8 cellular contexts compared by ENCODE assay signal in genomic region chr3:195634426-195635261, GRCh38. TPM values are rescaled to one million over a fixed set of nuclear protein-coding genes. Genes with fewer than 3 reads are reported as not detected.
DNase-seq lines count a peak whose midpoint lies in the region; ATAC-seq and TF ChIP-seq lines count a peak whose summit lies in the region.
"Not testable (repeated sequence)": the region's sequence is repeated elsewhere in the genome, so short reads cannot be mapped to it uniquely, and the experiment has no call there.

No MANE protein-coding gene starts in this region.

- not testable (repeated sequence) for H3K27ac ChIP-seq in KMS-11; ectodermal cell (ENCODE audit: insufficient read depth, low read depth, low read length, poor library complexity, severe bottlenecking)
- H3K27ac ChIP-seq in right lobe of liver, result peak overlapping the region in 1 of 3 donors; percentile 49

- H3K9me3 Mint-ChIP-seq in activated CD8-positive, alpha-beta memory T cell treated with anti-CD3 and anti-CD28 coated beads, Interleukin-2, amount 10 ng/mL, durations not matched to agents 7 days and 5 days (ENCODE audit: low read depth), result not testable (repeated sequence)

- H3K27me3 Mint-ChIP-seq in activated CD8-positive, alpha-beta memory T cell treated with anti-CD3 and anti-CD28 coated beads, Interleukin-2, amount 10 ng/mL, durations not matched to agents 7 days and 5 days, result not testable (repeated sequence)

- DNase-seq in AG10803 (ENCODE audit: low read depth); right lobe of liver: not testable (repeated sequence)
- DNase-seq in activated CD8-positive, alpha-beta memory T cell treated with anti-CD3 and anti-CD28 coated beads, Interleukin-2, amount 10 ng/mL, durations not matched to agents 7 days and 5 days, result peak; percentile 73
- DNase-seq in stimulated activated CD4-positive, alpha-beta T cell treated with anti-CD3 and anti-CD28 coated beads, Interleukin-12 subunit alpha, Interleukin-12 subunit beta, amount 100 ng/mL, for 48 hours (ENCODE audit: low read depth in 2 of 3, low spot score in 1 of 3), result peak in 2 of 3 donors; percentile 28 to 55

- H3K36me3 Mint-ChIP-seq in activated CD8-positive, alpha-beta memory T cell treated with anti-CD3 and anti-CD28 coated beads, Interleukin-2, amount 10 ng/mL, durations not matched to agents 7 days and 5 days, result not testable (repeated sequence)

- CTCF ChIA-PET in activated CD8-positive, alpha-beta memory T cell treated with anti-CD3 and anti-CD28 coated beads, Interleukin-2, amount 10 ng/mL, durations not matched to agents 7 days and 5 days (lab: Charles Lee), result not testable (repeated sequence)

- intact Hi-C loops in right lobe of liver (cut with DNase I), result not testable (repeated sequence)

- H2AFZ ChIP-seq in KMS-11 (ENCODE audit: low read depth), result peak overlapping the region; percentile 78; the same call in 1 of the 2 replicates

- H3K79me2 ChIP-seq in KMS-11 (ENCODE audit: insufficient read depth, low read depth), result not testable (repeated sequence)

- WGBS in ectodermal cell, 2 experiments, result 0 to 2% methylated on average over 6 to 11 of the region's 70 CpGs
- 1% methylated on average over 10 of the region's 70 CpGs for WGBS in right lobe of liver (ENCODE audit: insufficient coverage, low coverage, low lambda C conversion rate, missing lambda C conversion rate)

- not testable (repeated sequence) for H3K36me3 ChIP-seq in KMS-11 (ENCODE audit: insufficient read depth); ectodermal cell (ENCODE audit: control insufficient read depth, insufficient read depth, low read length); right lobe of liver

- H3K9ac ChIP-seq in KMS-11, result peak overlapping the region; percentile 39; the same call in 1 of the 2 replicates

- not testable (repeated sequence) for H3K9me3 ChIP-seq in ectodermal cell (ENCODE audit: control insufficient read depth, low read length); right lobe of liver

- not testable (repeated sequence) for H3K27me3 ChIP-seq in KMS-11 (ENCODE audit: insufficient read depth, low read depth); ectodermal cell (ENCODE audit: control insufficient read depth, insufficient read depth, low read length, poor library complexity, severe bottlenecking); right lobe of liver

- not testable (repeated sequence) for H3K4me3 Mint-ChIP-seq in activated CD8-positive, alpha-beta memory T cell treated with anti-CD3 and anti-CD28 coated beads, Interleukin-2, amount 10 ng/mL, durations not matched to agents 7 days and 5 days

- H3K4me1 Mint-ChIP-seq in activated CD8-positive, alpha-beta memory T cell treated with anti-CD3 and anti-CD28 coated beads, Interleukin-2, amount 10 ng/mL, durations not matched to agents 7 days and 5 days, result peaks cover 25% of the 10 kb centered on the region

- not testable (repeated sequence) for TF ChIP-seq POLR2A in right lobe of liver (IDR thresholded peaks at IDR 0.05)

- not testable (repeated sequence) for H3K27ac Mint-ChIP-seq in activated CD8-positive, alpha-beta memory T cell treated with anti-CD3 and anti-CD28 coated beads, Interleukin-2, amount 10 ng/mL, durations not matched to agents 7 days and 5 days

- ATAC-seq in GM19351 (IDR thresholded peaks at IDR 0.05; ENCODE audit: unreplicated experiment), result peak; percentile 94
- ATAC-seq in HG02852 (IDR thresholded peaks at IDR 0.05; ENCODE audit: unreplicated experiment), result peak; percentile 97
- ATAC-seq in activated CD8-positive, alpha-beta memory T cell treated with anti-CD3 and anti-CD28 coated beads, Interleukin-2, amount 10 ng/mL, durations not matched to agents 7 days and 5 days, result peak; percentile 94
- ATAC-seq in right lobe of liver, result peak; percentile 98 to 99 (median 98)

- H4K20me1 ChIP-seq in KMS-11 (ENCODE audit: insufficient read depth), result not testable (repeated sequence)

- H3K4me2 ChIP-seq in KMS-11, result not testable (repeated sequence)

- TF ChIP-seq CTCF in AG10803 (conservative IDR thresholded peaks at IDR 0.05; ENCODE audit: low read length); KMS-11 (conservative IDR thresholded peaks at IDR 0.05; ENCODE audit: low read depth, low read length); right lobe of liver (IDR thresholded peaks at IDR 0.05): not testable (repeated sequence)

- H3K4me3 ChIP-seq in AG10803 (ENCODE audit: low read length) (peak overlapping the region; percentile 59), ectodermal cell (ENCODE audit: insufficient read depth, low read depth, low read length) (peak overlapping the region; percentile 47), right lobe of liver (peak overlapping the region; percentile 45 to 64 (median 55))
- not testable (repeated sequence) for H3K4me3 ChIP-seq in KMS-11 (IDR thresholded peaks at IDR 0.05; ENCODE audit: insufficient read depth, low read depth, low read length)

- not testable (repeated sequence) for H3K4me1 ChIP-seq in KMS-11 (ENCODE audit: low read depth, poor library complexity, severe bottlenecking); ectodermal cell (ENCODE audit: control insufficient read depth, insufficient read depth, low read length); right lobe of liver

RNA-seq across cellular contexts. Expression of gene APOD, which starts 50.9 kb away (rescaled TPM):
- 1 to 10 TPM in 1 of 2 experiments, not detected in 1; 9.3 TPM for total RNA-seq in activated CD8-positive, alpha-beta memory T cell treated with anti-CD3 and anti-CD28 coated beads, Interleukin-2, amount 10 ng/mL, durations not matched to agents 7 days and 5 days
- polyA plus RNA-seq in ectodermal cell (2013, experiment 1 of 4), result not detected
- 0.32 TPM for polyA plus RNA-seq in ectodermal cell (2013, experiment 2 of 4)
- polyA plus RNA-seq in ectodermal cell (2013, experiment 3 of 4), result not detected
- not detected for polyA plus RNA-seq in ectodermal cell (2013, experiment 4 of 4)
- total RNA-seq in right lobe of liver, result 1 to 10 TPM in 1 of 6 experiments, under 1 TPM in 5; 0.29 to 5.6 (median 0.41) TPM
